ENCODE assay signal across 1 cellular context in the genomic region with DNA sequence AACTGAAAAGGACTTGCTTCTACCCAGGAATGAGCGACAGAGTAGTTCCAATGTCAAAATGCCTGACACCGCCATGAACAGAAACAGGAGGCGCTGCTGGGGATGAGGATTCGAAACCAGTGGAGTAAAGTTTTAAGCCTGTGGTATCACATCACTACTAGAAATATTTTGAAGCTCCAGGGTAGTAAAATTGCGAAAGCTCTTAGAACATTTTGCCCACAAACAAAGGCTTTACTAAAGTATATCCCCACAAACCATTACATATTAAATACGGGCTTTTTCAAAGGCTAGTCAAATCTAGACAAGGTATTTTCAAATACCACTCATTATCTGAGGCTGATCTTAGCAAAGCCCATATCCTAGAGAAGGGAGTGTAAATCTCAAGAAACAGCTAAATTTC.
TF ChIP-seq lines count a peak whose summit lies in the region.

No MANE protein-coding gene starts in this region.

TF ChIP-seq in HepG2, 621 proteins besides CTCF, POLR2A, EP300 and RAD21:
- TF ChIP-seq, protein P1, sequence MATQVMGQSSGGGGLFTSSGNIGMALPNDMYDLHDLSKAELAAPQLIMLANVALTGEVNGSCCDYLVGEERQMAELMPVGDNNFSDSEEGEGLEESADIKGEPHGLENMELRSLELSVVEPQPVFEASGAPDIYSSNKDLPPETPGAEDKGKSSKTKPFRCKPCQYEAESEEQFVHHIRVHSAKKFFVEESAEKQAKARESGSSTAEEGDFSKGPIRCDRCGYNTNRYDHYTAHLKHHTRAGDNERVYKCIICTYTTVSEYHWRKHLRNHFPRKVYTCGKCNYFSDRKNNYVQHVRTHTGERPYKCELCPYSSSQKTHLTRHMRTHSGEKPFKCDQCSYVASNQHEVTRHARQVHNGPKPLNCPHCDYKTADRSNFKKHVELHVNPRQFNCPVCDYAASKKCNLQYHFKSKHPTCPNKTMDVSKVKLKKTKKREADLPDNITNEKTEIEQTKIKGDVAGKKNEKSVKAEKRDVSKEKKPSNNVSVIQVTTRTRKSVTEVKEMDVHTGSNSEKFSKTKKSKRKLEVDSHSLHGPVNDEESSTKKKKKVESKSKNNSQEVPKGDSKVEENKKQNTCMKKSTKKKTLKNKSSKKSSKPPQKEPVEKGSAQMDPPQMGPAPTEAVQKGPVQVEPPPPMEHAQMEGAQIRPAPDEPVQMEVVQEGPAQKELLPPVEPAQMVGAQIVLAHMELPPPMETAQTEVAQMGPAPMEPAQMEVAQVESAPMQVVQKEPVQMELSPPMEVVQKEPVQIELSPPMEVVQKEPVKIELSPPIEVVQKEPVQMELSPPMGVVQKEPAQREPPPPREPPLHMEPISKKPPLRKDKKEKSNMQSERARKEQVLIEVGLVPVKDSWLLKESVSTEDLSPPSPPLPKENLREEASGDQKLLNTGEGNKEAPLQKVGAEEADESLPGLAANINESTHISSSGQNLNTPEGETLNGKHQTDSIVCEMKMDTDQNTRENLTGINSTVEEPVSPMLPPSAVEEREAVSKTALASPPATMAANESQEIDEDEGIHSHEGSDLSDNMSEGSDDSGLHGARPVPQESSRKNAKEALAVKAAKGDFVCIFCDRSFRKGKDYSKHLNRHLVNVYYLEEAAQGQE (IDR thresholded peaks at IDR 0.05; ENCODE audit: borderline replicate concordance in 1 of 2, low read depth in 1 of 2, low read length in 2 of 2), result no peak
- TF ChIP-seq NONO (IDR thresholded peaks at IDR 0.05), result no peak
- TF ChIP-seq NONO (CRISPR knock-in tag; conservative IDR thresholded peaks at IDR 0.05), result no peak
- TF ChIP-seq IKZF4 (CRISPR knock-in tag; IDR thresholded peaks at IDR 0.05; ENCODE audit: borderline replicate concordance, low read depth, not compliant biosample characterization), result no peak
- no peak for TF ChIP-seq KDM2A (CRISPR knock-in tag; IDR thresholded peaks at IDR 0.05; ENCODE audit: borderline replicate concordance, low read depth)
- TF ChIP-seq, protein P2, sequence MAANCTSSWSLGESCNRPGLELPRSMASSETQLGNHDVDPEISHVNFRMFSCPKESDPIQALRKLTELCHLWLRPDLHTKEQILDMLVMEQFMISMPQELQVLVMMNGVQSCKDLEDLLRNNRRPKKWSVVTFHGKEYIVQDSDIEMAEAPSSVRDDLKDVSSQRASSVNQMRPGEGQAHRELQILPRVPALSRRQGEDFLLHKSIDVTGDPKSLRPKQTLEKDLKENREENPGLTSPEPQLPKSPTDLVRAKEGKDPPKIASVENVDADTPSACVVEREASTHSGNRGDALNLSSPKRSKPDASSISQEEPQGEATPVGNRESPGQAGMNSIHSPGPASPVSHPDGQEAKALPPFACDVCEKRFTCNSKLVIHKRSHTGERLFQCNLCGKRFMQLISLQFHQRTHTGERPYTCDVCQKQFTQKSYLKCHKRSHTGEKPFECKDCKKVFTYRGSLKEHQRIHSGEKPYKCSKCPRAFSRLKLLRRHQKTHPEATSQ (CRISPR knock-in tag; IDR thresholded peaks at IDR 0.05; ENCODE audit: borderline replicate concordance), result no peak
- TF ChIP-seq, protein P3, sequence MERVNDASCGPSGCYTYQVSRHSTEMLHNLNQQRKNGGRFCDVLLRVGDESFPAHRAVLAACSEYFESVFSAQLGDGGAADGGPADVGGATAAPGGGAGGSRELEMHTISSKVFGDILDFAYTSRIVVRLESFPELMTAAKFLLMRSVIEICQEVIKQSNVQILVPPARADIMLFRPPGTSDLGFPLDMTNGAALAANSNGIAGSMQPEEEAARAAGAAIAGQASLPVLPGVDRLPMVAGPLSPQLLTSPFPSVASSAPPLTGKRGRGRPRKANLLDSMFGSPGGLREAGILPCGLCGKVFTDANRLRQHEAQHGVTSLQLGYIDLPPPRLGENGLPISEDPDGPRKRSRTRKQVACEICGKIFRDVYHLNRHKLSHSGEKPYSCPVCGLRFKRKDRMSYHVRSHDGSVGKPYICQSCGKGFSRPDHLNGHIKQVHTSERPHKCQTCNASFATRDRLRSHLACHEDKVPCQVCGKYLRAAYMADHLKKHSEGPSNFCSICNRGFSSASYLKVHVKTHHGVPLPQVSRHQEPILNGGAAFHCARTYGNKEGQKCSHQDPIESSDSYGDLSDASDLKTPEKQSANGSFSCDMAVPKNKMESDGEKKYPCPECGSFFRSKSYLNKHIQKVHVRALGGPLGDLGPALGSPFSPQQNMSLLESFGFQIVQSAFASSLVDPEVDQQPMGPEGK (CRISPR knock-in tag; IDR thresholded peaks at IDR 0.05), result no peak
- no peak for TF ChIP-seq XBP1 (CRISPR knock-in tag; IDR thresholded peaks at IDR 0.05)
- TF ChIP-seq, protein P4, sequence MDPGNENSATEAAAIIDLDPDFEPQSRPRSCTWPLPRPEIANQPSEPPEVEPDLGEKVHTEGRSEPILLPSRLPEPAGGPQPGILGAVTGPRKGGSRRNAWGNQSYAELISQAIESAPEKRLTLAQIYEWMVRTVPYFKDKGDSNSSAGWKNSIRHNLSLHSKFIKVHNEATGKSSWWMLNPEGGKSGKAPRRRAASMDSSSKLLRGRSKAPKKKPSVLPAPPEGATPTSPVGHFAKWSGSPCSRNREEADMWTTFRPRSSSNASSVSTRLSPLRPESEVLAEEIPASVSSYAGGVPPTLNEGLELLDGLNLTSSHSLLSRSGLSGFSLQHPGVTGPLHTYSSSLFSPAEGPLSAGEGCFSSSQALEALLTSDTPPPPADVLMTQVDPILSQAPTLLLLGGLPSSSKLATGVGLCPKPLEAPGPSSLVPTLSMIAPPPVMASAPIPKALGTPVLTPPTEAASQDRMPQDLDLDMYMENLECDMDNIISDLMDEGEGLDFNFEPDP (CRISPR knock-in tag; conservative IDR thresholded peaks at IDR 0.05), result no peak
